Comparison of ENCODE assay signal across 23 cellular contexts in the genomic region with DNA sequence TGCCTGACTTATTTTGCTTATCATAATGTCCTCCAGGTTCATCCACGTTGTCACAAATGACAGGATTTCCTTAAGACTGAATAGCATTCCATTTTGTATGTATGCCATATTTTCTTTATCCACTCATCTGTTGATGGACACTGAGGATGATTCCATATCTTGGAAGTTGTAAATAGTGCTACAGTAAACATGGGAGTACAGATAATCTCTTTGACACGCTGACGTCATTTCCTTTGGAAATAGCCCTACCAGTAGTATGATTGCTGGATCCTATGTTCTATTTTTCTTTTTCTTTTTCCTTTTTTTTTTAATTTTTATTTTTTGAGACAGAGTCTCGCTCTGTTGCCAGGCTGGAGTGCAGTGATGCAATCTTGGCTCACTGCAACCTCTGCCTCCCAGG.
DNase-seq lines count a peak whose midpoint lies in the region; ATAC-seq, FAIRE-seq and TF ChIP-seq lines count a peak whose summit lies in the region.
"Had no signal": no experiment of that assay in that cellular context is flagged by ENCODE, and none has a peak within 500 bp of the region (broad histone marks: within the 10 kb centered on the region; RNA-seq: fewer than 3 reads in every experiment).

No MANE protein-coding gene starts in this region.

- H2AFZ ChIP-seq in K562 (ENCODE audit: low read depth, low read length) = no peak overlapping the region
- H2AFZ ChIP-seq: GM23338 had no signal

- TF ChIP-seq EP300 in K562 (IDR thresholded peaks at IDR 0.05; ENCODE audit: low read length) = no peak

- peaks cover 2% of the 10 kb centered on the region for H3K9me3 Mint-ChIP-seq in Calu3 (ENCODE audit: low read depth, unreplicated experiment)
- H3K9me3 Mint-ChIP-seq: H9 had no signal

- H3K9ac ChIP-seq in K562 (ENCODE audit: insufficient read depth in 1 of 2, low read depth in 2 of 2, low read length in 2 of 2) = no peak overlapping the region
- H3K9ac ChIP-seq: BLaER1 treated with 17β-estradiol and CSF1 and Interleukin-3, amounts not matched to agents 10 nM and 100 nM had no signal

- intact Hi-C loops in Calu3 (cut with micrococcal nuclease; ENCODE audit: unreplicated experiment) = no loop called here
- intact Hi-C loops in K562 (cut with micrococcal nuclease) = no loop called here

- no peaks in the 10 kb centered on the region for H3K9me1 ChIP-seq in K562 (ENCODE audit: control insufficient read depth, insufficient read depth, low read length)

- CTCF ChIA-PET in Calu3 (lab: Charles Lee) (no interaction called here), K562 (lab: Yijun Ruan, JAX; ENCODE audit: low intra/inter-chr PET ratio) (no interaction called here)

- H3K36me3 Mint-ChIP-seq in Calu3 (ENCODE audit: insufficient read depth, unreplicated experiment) = peaks cover 4% of the 10 kb centered on the region
- H3K36me3 Mint-ChIP-seq: CD4-positive, alpha-beta memory T cell had no signal

- H3K4me3 ChIP-seq in K562 = no peak overlapping the region
- H3K4me3 ChIP-seq: A549; BLaER1 treated with 17β-estradiol and CSF1 and Interleukin-3, amounts not matched to agents 10 nM and 100 nM; GM12878; GM23338 had no signal

- H3K27me3 ChIP-seq in K562 (ENCODE audit: control insufficient read depth in 2 of 2, insufficient read depth in 2 of 2, low read length in 2 of 2) = no peaks in the 10 kb centered on the region
- H3K27me3 ChIP-seq: BE2C; BLaER1 treated with 17β-estradiol and CSF1 and Interleukin-3, amounts not matched to agents 10 nM and 100 nM had no signal

- no peak overlapping the region for H3K4me3 Mint-ChIP-seq in Calu3 (ENCODE audit: low read depth, unreplicated experiment)
- H3K4me3 Mint-ChIP-seq: CD4-positive, alpha-beta memory T cell; GM23338; H9 had no signal

- H3K9me3 ChIP-seq in K562 (replicated peaks; ENCODE audit: control insufficient read depth, insufficient read depth, low read depth, low read length) = no peaks in the 10 kb centered on the region
- H3K9me3 ChIP-seq: A549; BE2C; BLaER1 treated with 17β-estradiol and CSF1 and Interleukin-3, amounts not matched to agents 10 nM and 100 nM had no signal

- no peak for ATAC-seq in K562
- ATAC-seq: A549, GM23338, HCT116 had no signal

- peak overlapping the region; percentile 74 for H3K27ac Mint-ChIP-seq in Calu3 (ENCODE audit: unreplicated experiment)
- H3K27ac Mint-ChIP-seq: CD4-positive, alpha-beta memory T cell; GM23338; H9 had no signal

- no peak for FAIRE-seq in K562 (lab: Jason Lieb, UNC)
- FAIRE-seq: A549, D721Med, GM12878 had no signal

- no peaks in the 10 kb centered on the region for H3K79me2 ChIP-seq in K562 (ENCODE audit: control insufficient read depth, insufficient read depth, low read length)

- TF ChIP-seq CTCF in C4-2B (conservative IDR thresholded peaks at IDR 0.05) = no peak
- TF ChIP-seq CTCF in Calu3 (IDR thresholded peaks at IDR 0.05; ENCODE audit: unreplicated experiment) = no peak
- TF ChIP-seq CTCF in K562 (IDR thresholded peaks at IDR 0.05 in 2 of 3, conservative IDR thresholded peaks at IDR 0.05 in 1 of 3; ENCODE audit: insufficient read depth in 2 of 3, low read depth in 1 of 3, low read length in 3 of 3) = no peak

- no peaks in the 10 kb centered on the region for H4K20me1 ChIP-seq in K562 (replicated peaks; ENCODE audit: control insufficient read depth, insufficient read depth, low read length)
- H4K20me1 ChIP-seq: BLaER1 treated with 17β-estradiol and CSF1 and Interleukin-3, amounts not matched to agents 10 nM and 100 nM had no signal

- no peaks in the 10 kb centered on the region for H3K4me1 ChIP-seq in K562 (replicated peaks in 1 of 2; ENCODE audit: control insufficient read depth in 2 of 2, insufficient read depth in 2 of 2, low read length in 2 of 2)
- H3K4me1 ChIP-seq: BE2C; BLaER1 treated with 17β-estradiol and CSF1 and Interleukin-3, amounts not matched to agents 10 nM and 100 nM had no signal

- POLR2A ChIA-PET in K562 (lab: Yijun Ruan, JAX) = no interaction called here

- H3K4me2 ChIP-seq in K562 (ENCODE audit: insufficient read depth, low read length) = no peak overlapping the region
- H3K4me2 ChIP-seq: A549; BLaER1 treated with 17β-estradiol and CSF1 and Interleukin-3, amounts not matched to agents 10 nM and 100 nM; GM23338 had no signal

- TF ChIP-seq RAD21 in K562 (CRISPR knock-in tag; conservative IDR thresholded peaks at IDR 0.05 in 1 of 2, IDR thresholded peaks at IDR 0.05 in 1 of 2) = no peak

- in situ Hi-C loops in K562 (cut with MboI) = no loop called here

- H3K27ac ChIP-seq in C4-2B (peak overlapping the region; percentile 15; the same call in 1 of the 2 replicates), K562 (ENCODE audit: extremely low read depth, low read depth, low read length) (no peak overlapping the region)
- H3K27ac ChIP-seq: A549; BLaER1 treated with 17β-estradiol and CSF1 and Interleukin-3, amounts not matched to agents 10 nM and 100 nM had no signal

- no peaks in the 10 kb centered on the region for H3K27me3 Mint-ChIP-seq in Calu3 (ENCODE audit: unreplicated experiment)
- H3K27me3 Mint-ChIP-seq: CD4-positive, alpha-beta memory T cell had no signal

- no peak for DNase-seq in Calu3
- DNase-seq in K562 (ENCODE audit: extremely low read depth in 1 of 4, low spot score in 3 of 4) = no peak
- DNase-seq in cortex of kidney (lab: John Stamatoyannopoulos, UW) = no peak
- no peak for DNase-seq in dermis blood vessel endothelial cell
- DNase-seq in GM19238 (ENCODE audit: insufficient read length, low spot score) = no peak
- DNase-seq: 8988T; ACHN; AML-193; BE2C; CD4-positive, alpha-beta memory T cell; COR-L47; DMS 273 treated with DMSO at 0.1 percent for 48 hours; DMS79; EL; GDM1; H9 had no signal

- WGBS in K562 (ENCODE audit: insufficient coverage, low coverage, missing lambda C conversion rate) = 6% methylated on average over 4 of the region's 4 CpGs

- H3K4me1 Mint-ChIP-seq in Calu3 (ENCODE audit: low read depth, unreplicated experiment) = peaks cover 44% of the 10 kb centered on the region
- H3K4me1 Mint-ChIP-seq: CD4-positive, alpha-beta memory T cell had no signal

- no peaks in the 10 kb centered on the region for H3K36me3 ChIP-seq in K562 (ENCODE audit: control insufficient read depth, insufficient read depth, low read length)
- H3K36me3 ChIP-seq: BE2C; BLaER1 treated with 17β-estradiol and CSF1 and Interleukin-3, amounts not matched to agents 10 nM and 100 nM had no signal

- BruUV-seq in Calu3 (replicated peaks; lab: Mats Ljungman, UMichigan) = no TSS peak
- BruUV-seq in K562 (replicated peaks; lab: Mats Ljungman, UMichigan) = no TSS peak

- TF ChIP-seq POLR2A in K562 (conservative IDR thresholded peaks at IDR 0.05) = no peak

TF ChIP-seq in K562, 482 proteins besides CTCF, POLR2A, EP300 and RAD21:
- TF ChIP-seq, protein P1, sequence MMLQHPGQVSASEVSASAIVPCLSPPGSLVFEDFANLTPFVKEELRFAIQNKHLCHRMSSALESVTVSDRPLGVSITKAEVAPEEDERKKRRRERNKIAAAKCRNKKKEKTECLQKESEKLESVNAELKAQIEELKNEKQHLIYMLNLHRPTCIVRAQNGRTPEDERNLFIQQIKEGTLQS (IDR thresholded peaks at IDR 0.05) = peak; percentile 49; the same call in 1 of the 2 replicates
- TF ChIP-seq, protein P1 (CRISPR knock-in tag; conservative IDR thresholded peaks at IDR 0.05) = no peak
- TF ChIP-seq EGR1 (conservative IDR thresholded peaks at IDR 0.05) (no peak), C11orf30 (IDR thresholded peaks at IDR 0.05; ENCODE audit: low read depth) (no peak), ATF7 (IDR thresholded peaks at IDR 0.05) (peak; percentile 47; the same call in 1 of the 2 replicates), CBFA2T3 (IDR thresholded peaks at IDR 0.05) (no peak)
- TF ChIP-seq, protein P2, sequence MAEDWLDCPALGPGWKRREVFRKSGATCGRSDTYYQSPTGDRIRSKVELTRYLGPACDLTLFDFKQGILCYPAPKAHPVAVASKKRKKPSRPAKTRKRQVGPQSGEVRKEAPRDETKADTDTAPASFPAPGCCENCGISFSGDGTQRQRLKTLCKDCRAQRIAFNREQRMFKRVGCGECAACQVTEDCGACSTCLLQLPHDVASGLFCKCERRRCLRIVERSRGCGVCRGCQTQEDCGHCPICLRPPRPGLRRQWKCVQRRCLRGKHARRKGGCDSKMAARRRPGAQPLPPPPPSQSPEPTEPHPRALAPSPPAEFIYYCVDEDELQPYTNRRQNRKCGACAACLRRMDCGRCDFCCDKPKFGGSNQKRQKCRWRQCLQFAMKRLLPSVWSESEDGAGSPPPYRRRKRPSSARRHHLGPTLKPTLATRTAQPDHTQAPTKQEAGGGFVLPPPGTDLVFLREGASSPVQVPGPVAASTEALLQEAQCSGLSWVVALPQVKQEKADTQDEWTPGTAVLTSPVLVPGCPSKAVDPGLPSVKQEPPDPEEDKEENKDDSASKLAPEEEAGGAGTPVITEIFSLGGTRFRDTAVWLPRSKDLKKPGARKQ (CRISPR knock-in tag; IDR thresholded peaks at IDR 0.05) = no peak
- TF ChIP-seq, protein P3, sequence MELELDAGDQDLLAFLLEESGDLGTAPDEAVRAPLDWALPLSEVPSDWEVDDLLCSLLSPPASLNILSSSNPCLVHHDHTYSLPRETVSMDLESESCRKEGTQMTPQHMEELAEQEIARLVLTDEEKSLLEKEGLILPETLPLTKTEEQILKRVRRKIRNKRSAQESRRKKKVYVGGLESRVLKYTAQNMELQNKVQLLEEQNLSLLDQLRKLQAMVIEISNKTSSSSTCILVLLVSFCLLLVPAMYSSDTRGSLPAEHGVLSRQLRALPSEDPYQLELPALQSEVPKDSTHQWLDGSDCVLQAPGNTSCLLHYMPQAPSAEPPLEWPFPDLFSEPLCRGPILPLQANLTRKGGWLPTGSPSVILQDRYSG (tag; conservative IDR thresholded peaks at IDR 0.05; ENCODE audit: low read depth) = no peak
